In genomic region chr2:29559608-29560007, GRCh38 we compare ENCODE assay signal across 2 cellular contexts.
TF ChIP-seq lines count a peak whose summit lies in the region.

No MANE protein-coding gene starts in this region.

TF ChIP-seq in SK-N-SH, 30 proteins besides CTCF, POLR2A, EP300 and RAD21 (continued from another document):
- TF ChIP-seq USF2 (IDR thresholded peaks at IDR 0.05; ENCODE audit: borderline replicate concordance, low read depth, low read length) = no peak

TF ChIP-seq in SK-N-SH treated with all-trans-retinoic acid at 6 μM for 48 hours, 23 proteins besides CTCF, POLR2A, EP300 and RAD21:
- TF ChIP-seq CREB5 (CRISPR knock-in tag; IDR thresholded peaks at IDR 0.05; ENCODE audit: low read depth) (no peak), ZFP30 (CRISPR knock-in tag; IDR thresholded peaks at IDR 0.05) (no peak), TCF4 (CRISPR knock-in tag; IDR thresholded peaks at IDR 0.05; ENCODE audit: borderline replicate concordance) (no peak), PATZ1 (CRISPR knock-in tag; IDR thresholded peaks at IDR 0.05; ENCODE audit: borderline replicate concordance) (no peak), TOX (CRISPR knock-in tag; IDR thresholded peaks at IDR 0.05; ENCODE audit: borderline replicate concordance) (no peak), ESRRG (CRISPR knock-in tag; IDR thresholded peaks at IDR 0.05) (no peak), PPARA (CRISPR knock-in tag; IDR thresholded peaks at IDR 0.05; ENCODE audit: borderline replicate concordance) (no peak), ISL1 (CRISPR knock-in tag; IDR thresholded peaks at IDR 0.05) (no peak)
